Comparison of ENCODE assay signal across 24 cellular contexts in the genomic region with DNA sequence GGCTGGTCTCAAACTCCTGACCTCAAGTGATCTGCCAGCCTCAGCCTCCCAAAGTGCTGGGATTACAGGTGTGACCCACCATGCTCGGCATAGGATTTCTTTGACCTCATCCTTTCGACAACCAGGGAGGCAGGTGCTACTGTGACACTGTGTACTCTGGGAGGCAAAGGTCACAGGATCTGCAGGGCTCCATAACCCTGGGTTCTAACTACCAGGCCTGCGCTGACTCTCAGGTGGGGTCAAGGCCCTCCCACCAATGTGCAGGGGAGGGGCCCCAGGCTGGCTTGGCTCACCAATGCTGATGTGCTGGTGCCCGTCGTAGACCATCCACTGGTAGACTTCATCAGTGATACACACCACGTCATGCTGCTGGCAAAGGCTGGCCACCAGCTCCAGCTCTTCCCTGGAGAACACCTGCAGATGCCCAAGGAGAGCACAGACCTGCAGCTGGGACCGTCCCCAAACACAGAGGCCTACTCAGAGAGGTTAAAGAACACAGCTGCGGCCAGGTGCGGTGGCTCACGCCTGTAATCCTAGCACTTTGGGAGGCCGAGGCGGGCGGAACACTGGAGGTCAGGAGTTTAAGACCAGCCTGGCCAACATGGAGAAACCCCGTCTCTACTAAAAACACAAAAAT. TPM values are rescaled to one million over a fixed set of nuclear protein-coding genes. Genes with fewer than 3 reads are reported as not detected.
DNase-seq lines count a peak whose midpoint lies in the region; ATAC-seq, FAIRE-seq and TF ChIP-seq lines count a peak whose summit lies in the region.
"Had no signal": no experiment of that assay in that cellular context is flagged by ENCODE, and none has a peak within 500 bp of the region (broad histone marks: within the 10 kb centered on the region; RNA-seq: fewer than 3 reads in every experiment).

No MANE protein-coding gene starts in this region.

- no peak overlapping the region for H3K4me3 ChIP-seq in spleen
- H3K4me3 ChIP-seq: GM23248 had no signal

- no peak overlapping the region for H3K27ac Mint-ChIP-seq in activated CD4-positive, alpha-beta memory T cell treated with anti-CD3 and anti-CD28 coated beads for 36 hours
- H3K27ac Mint-ChIP-seq: CD4-positive, alpha-beta memory T cell had no signal

- peaks cover 5% of the 10 kb centered on the region for H3K36me3 Mint-ChIP-seq in activated CD4-positive, alpha-beta memory T cell treated with anti-CD3 and anti-CD28 coated beads for 36 hours

- H3K27ac ChIP-seq in spleen, result no peak overlapping the region
- H3K27ac ChIP-seq: C4-2B, GM23248 had no signal

- no peaks in the 10 kb centered on the region for H3K9me3 ChIP-seq in spleen
- H3K9me3 ChIP-seq: BE2C had no signal

- no peak for TF ChIP-seq CTCF in spleen (IDR thresholded peaks at IDR 0.05 in 8 of 11, conservative IDR thresholded peaks at IDR 0.05 in 3 of 11)

- no peak overlapping the region for H3K4me3 Mint-ChIP-seq in activated CD4-positive, alpha-beta memory T cell treated with anti-CD3 and anti-CD28 coated beads for 36 hours
- H3K4me3 Mint-ChIP-seq: CD4-positive, alpha-beta memory T cell had no signal

- intact Hi-C loops in left ventricle myocardium superior (cut with micrococcal nuclease) (no loop called here), Right ventricle myocardium inferior (cut with DNase I) (no loop called here), spleen (cut with DNase I; ENCODE audit: low total_unique reads) (no loop called here)
- intact Hi-C loops in activated CD4-positive, alpha-beta memory T cell treated with anti-CD3 and anti-CD28 coated beads for 36 hours (cut with micrococcal nuclease), result no loop called here

- DNase-seq in left ventricle myocardium superior (peak; percentile 15), Right ventricle myocardium inferior (ENCODE audit: missing footprints) (no peak), HuH-7 (ENCODE audit: low spot score) (peak; percentile 1), left lobe of liver (ENCODE audit: low spot score) (no peak), spleen (peak; percentile 51), urothelium cell line (ENCODE audit: low spot score) (no peak)
- no peak for DNase-seq in activated CD4-positive, alpha-beta memory T cell treated with anti-CD3 and anti-CD28 coated beads for 36 hours
- DNase-seq: ACHN; BE2C; CD4-positive, alpha-beta memory T cell; DMS153; DMS79 treated with DMSO at 0.1 percent for 48 hours; EL; GM23248; IMR-90; KBM-7 had no signal

- no peak for FAIRE-seq in urothelium cell line (lab: Jason Lieb, UNC)
- FAIRE-seq: D721Med, G401.6, GM12892, GM19239, H54 had no signal

- no peak for TF ChIP-seq POLR2A in spleen (IDR thresholded peaks at IDR 0.05)

- no peak for ATAC-seq in left ventricle myocardium superior
- no peak for ATAC-seq in Right ventricle myocardium inferior
- ATAC-seq in left lobe of liver, result peak; percentile 61
- no peak for ATAC-seq in GM21529 (IDR thresholded peaks at IDR 0.05; ENCODE audit: unreplicated experiment)
- ATAC-seq: HCT116 had no signal

- no peaks in the 10 kb centered on the region for H3K4me1 Mint-ChIP-seq in activated CD4-positive, alpha-beta memory T cell treated with anti-CD3 and anti-CD28 coated beads for 36 hours (ENCODE audit: low read depth)
- H3K4me1 Mint-ChIP-seq: CD4-positive, alpha-beta memory T cell had no signal

- POLR2A ChIA-PET in activated CD4-positive, alpha-beta memory T cell treated with anti-CD3 and anti-CD28 coated beads for 36 hours (lab: Charles Lee), result no interaction called here

- CTCF ChIA-PET in activated CD4-positive, alpha-beta memory T cell treated with anti-CD3 and anti-CD28 coated beads for 36 hours (lab: Charles Lee), result interaction anchor here (2.2 kb wide), 1 partner anchor 18 kb away, joined by 6 read pairs; a partner anchor contains a TSS

- H3K9me3 Mint-ChIP-seq in activated CD4-positive, alpha-beta memory T cell treated with anti-CD3 and anti-CD28 coated beads for 36 hours, result no peaks in the 10 kb centered on the region
- H3K9me3 Mint-ChIP-seq: CD4-positive, alpha-beta memory T cell had no signal

- no peaks in the 10 kb centered on the region for H3K27me3 Mint-ChIP-seq in activated CD4-positive, alpha-beta memory T cell treated with anti-CD3 and anti-CD28 coated beads for 36 hours
- H3K27me3 Mint-ChIP-seq: CD4-positive, alpha-beta memory T cell had no signal

- H3K27me3 ChIP-seq in spleen (replicated peaks in 1 of 7), result no peaks in the 10 kb centered on the region
- H3K27me3 ChIP-seq: BE2C had no signal

- H3K36me3 ChIP-seq in spleen, result peaks cover 0 to 68% (median 6%) of the 10 kb centered on the region in 6 donors

- no peaks in the 10 kb centered on the region for H3K4me1 ChIP-seq in spleen
- H3K4me1 ChIP-seq: BE2C had no signal

- 90 to 98% (median 93%) methylated on average over 10 to 14 of the region's 14 CpGs for WGBS in spleen, 5 donors

RNA-seq across cellular contexts. Expression of a gene that starts 7.0 kb away (rescaled TPM):
- total RNA-seq in left ventricle myocardium superior (13.5 TPM), Right ventricle myocardium inferior (17.4 TPM), left lobe of liver (36.7 TPM), spleen (10 to 100 TPM; 34.9 to 54.3 (median 40.3) TPM)
- 10 to 100 TPM; 31.9 to 53.5 (median 37.5) TPM for polyA plus RNA-seq in spleen
- 10 to 100 TPM; 89.2 to 94.2 TPM for total RNA-seq in activated CD4-positive, alpha-beta memory T cell treated with anti-CD3 and anti-CD28 coated beads for 36 hours

RNA-seq across cellular contexts. Expression of a gene that starts 18.3 kb away (rescaled TPM):
- total RNA-seq in left ventricle myocardium superior (88.5 TPM), Right ventricle myocardium inferior (84.4 TPM), left lobe of liver (53.0 TPM), spleen (10 to 100 TPM in 5 of 7 donors, 1 to 10 TPM in 2; 9.6 to 16.9 (median 12.9) TPM)
- polyA plus RNA-seq in spleen, result 10 to 100 TPM; 13.3 to 16.2 (median 15.4) TPM
- total RNA-seq in activated CD4-positive, alpha-beta memory T cell treated with anti-CD3 and anti-CD28 coated beads for 36 hours, result 10 to 100 TPM; 13.8 to 14.2 TPM

RNA-seq across cellular contexts. Expression of a gene that starts 45.1 kb away (rescaled TPM):
- total RNA-seq in left ventricle myocardium superior, result 16.6 TPM
- total RNA-seq in Right ventricle myocardium inferior, result 11.9 TPM
- total RNA-seq in left lobe of liver, result 9.6 TPM
- 1 to 10 TPM; 4.7 to 8.7 (median 6.4) TPM for total RNA-seq in spleen
- polyA plus RNA-seq in spleen, result 10 to 100 TPM in 1 of 3 donors, 1 to 10 TPM in 2; 6.6 to 19.9 (median 7.9) TPM
- total RNA-seq in activated CD4-positive, alpha-beta memory T cell treated with anti-CD3 and anti-CD28 coated beads for 36 hours, result 10 to 100 TPM; 15.9 to 18.1 TPM

RNA-seq across cellular contexts. Expression of a gene that starts 45.3 kb away (rescaled TPM):
- total RNA-seq in left ventricle myocardium superior, result 21.6 TPM
- total RNA-seq in Right ventricle myocardium inferior, result 23.9 TPM
- total RNA-seq in left lobe of liver, result 11.0 TPM
- 10 to 100 TPM; 22.8 to 59.0 (median 39.1) TPM for total RNA-seq in spleen
- 10 to 100 TPM in 1 of 3 donors, 1 to 10 TPM in 2; 3.5 to 10.3 (median 5.8) TPM for polyA plus RNA-seq in spleen
- 10 to 100 TPM; 18.0 to 18.7 TPM for total RNA-seq in activated CD4-positive, alpha-beta memory T cell treated with anti-CD3 and anti-CD28 coated beads for 36 hours

RNA-seq across cellular contexts. Expression of a gene that starts 49.6 kb away (rescaled TPM):
- total RNA-seq in left ventricle myocardium superior (19.9 TPM), Right ventricle myocardium inferior (16.6 TPM), left lobe of liver (14.1 TPM), spleen (10 to 100 TPM; 19.9 to 34.2 (median 27.7) TPM)
- 10 to 100 TPM; 10.8 to 19.6 (median 16.8) TPM for polyA plus RNA-seq in spleen
- 10 to 100 TPM; 14.6 to 14.9 TPM for total RNA-seq in activated CD4-positive, alpha-beta memory T cell treated with anti-CD3 and anti-CD28 coated beads for 36 hours

Comparison
In these comparisons a context has a peak if more than half of its experiments do, and no peak if none do; other contexts are left out.
1. DNase-seq: peak in left ventricle myocardium superior (single experiment), HuH-7 (single experiment) and spleen (single experiment); none in Right ventricle myocardium inferior (single experiment), left lobe of liver (single experiment), urothelium cell line (single experiment) and activated CD4-positive, alpha-beta memory T cell treated with anti-CD3 and anti-CD28 coated beads for 36 hours (single experiment).